Comparison of ENCODE assay signal across 9 cellular contexts in the genomic region with DNA sequence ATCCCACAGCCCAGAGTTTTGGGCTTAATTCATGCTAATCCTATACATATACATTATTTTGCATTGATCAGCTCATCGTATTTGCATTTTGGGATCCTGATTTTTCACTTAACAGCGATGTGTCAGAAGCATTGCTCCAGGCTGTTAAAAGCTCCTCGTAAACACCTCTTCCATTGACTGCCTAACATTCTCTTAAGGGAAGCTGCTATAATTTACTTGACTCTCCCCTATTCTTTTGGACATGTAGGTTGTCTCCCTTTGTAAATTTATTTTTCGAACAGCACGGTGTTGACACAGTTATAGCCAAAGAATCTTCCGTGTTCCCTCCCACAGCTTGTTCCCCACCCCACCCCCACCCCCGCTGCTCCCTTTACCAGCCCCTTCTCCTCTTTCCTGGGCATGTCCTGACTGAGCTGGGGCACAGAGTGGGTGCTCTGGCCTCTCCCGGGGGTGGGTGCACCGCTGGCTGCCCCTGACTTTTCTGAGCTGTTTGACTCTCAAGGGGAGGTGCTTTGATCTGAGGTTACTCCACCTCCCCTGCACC. TPM values are rescaled to one million over a fixed set of nuclear protein-coding genes. Genes with fewer than 3 reads are reported as not detected.
DNase-seq lines count a peak whose midpoint lies in the region; ATAC-seq and TF ChIP-seq lines count a peak whose summit lies in the region.
"Had no signal": no experiment of that assay in that cellular context is flagged by ENCODE, and none has a peak within 500 bp of the region (broad histone marks: within the 10 kb centered on the region; RNA-seq: fewer than 3 reads in every experiment).

No MANE protein-coding gene starts in this region.

- DNase-seq in LNCaP clone FGC (ENCODE audit: low read depth): peak; percentile 8
- no peak for DNase-seq in neuronal stem cell (ENCODE audit: low spot score)
- no peak for DNase-seq in GOT3 (lab: John Stamatoyannopoulos, UW)
- no peak for DNase-seq in HEK293T (ENCODE audit: extremely low spot score)
- DNase-seq in GDM1 (lab: John Stamatoyannopoulos, UW): no peak
- DNase-seq: NCI-H345 had no signal

- peak overlapping the region; percentile 44 for H2BK15ac ChIP-seq in neuronal stem cell (ENCODE audit: low read length)

- H2AFZ ChIP-seq in neuronal stem cell (ENCODE audit: low read length): peak overlapping the region; percentile 30

- H3K4me3 ChIP-seq in LNCaP clone FGC (ENCODE audit: low read depth, low read length) (no peak overlapping the region), neuronal stem cell (ENCODE audit: low read length in 2 of 2) (peak overlapping the region in 1 of 2 donors; percentile 5)

- H3K79me1 ChIP-seq in neuronal stem cell (ENCODE audit: low read depth, low read length): no peaks in the 10 kb centered on the region

- POLR2A ChIA-PET in HEK293T (lab: Yijun Ruan, JAX): interaction anchor here (1.2 kb wide), 1 partner anchor 23 kb away, joined by 3 read pairs; a partner anchor contains a TSS

- H2BK5ac ChIP-seq in neuronal stem cell (ENCODE audit: low read length): no peak overlapping the region

- H3K4me1 ChIP-seq in neuronal stem cell (ENCODE audit: control insufficient read depth in 2 of 2, insufficient read depth in 1 of 2, low read depth in 1 of 2, low read length in 2 of 2): peaks cover 48 to 57% of the 10 kb centered on the region in 2 donors

- H2BK120ac ChIP-seq in neuronal stem cell (ENCODE audit: low read depth, low read length): no peak overlapping the region

- no CpG with 5 or more reads among the region's 9 CpGs for WGBS in neuronal stem cell (ENCODE audit: extremely low coverage in 2 of 2, insufficient read length in 2 of 2, insufficient replicate concordance in 1 of 2), 2 donors

- H3K4me2 ChIP-seq in neuronal stem cell (ENCODE audit: insufficient read depth, low read length, poor library complexity, severe bottlenecking): no peak overlapping the region

- ATAC-seq in HG03432 (IDR thresholded peaks at IDR 0.05; ENCODE audit: unreplicated experiment): no peak

- no peak overlapping the region for H4K8ac ChIP-seq in neuronal stem cell (ENCODE audit: low read depth, low read length)

- peak overlapping the region; percentile 10 for H2AK5ac ChIP-seq in neuronal stem cell (ENCODE audit: low read depth, low read length)

- H2BK12ac ChIP-seq in neuronal stem cell (ENCODE audit: low read length): peak overlapping the region; percentile 36

- no peaks in the 10 kb centered on the region for H3K36me3 ChIP-seq in neuronal stem cell (replicated peaks in 1 of 2; ENCODE audit: control insufficient read depth in 2 of 2, insufficient read depth in 2 of 2, low read length in 2 of 2)

- CTCF ChIA-PET in HEK293T (lab: Yijun Ruan, JAX): interaction anchor here (0.6 kb wide), 3 partner anchors 14 to 47 kb away, joined by 3 read pairs; no protein-coding TSS in a partner anchor

- H3K9ac ChIP-seq in neuronal stem cell (ENCODE audit: low read depth, low read length, poor library complexity): no peak overlapping the region

- TF ChIP-seq CTCF in C4-2B (conservative IDR thresholded peaks at IDR 0.05) (no peak), LNCaP clone FGC (IDR thresholded peaks at IDR 0.05; ENCODE audit: control insufficient read depth, extremely low read depth, insufficient read depth) (no peak)

- H3K23ac ChIP-seq in neuronal stem cell (ENCODE audit: low read depth, low read length, poor library complexity): peak overlapping the region; percentile 47

- H3K14ac ChIP-seq in neuronal stem cell (ENCODE audit: low read length): peak overlapping the region; percentile 9

- no peaks in the 10 kb centered on the region for H3K27me3 ChIP-seq in neuronal stem cell (ENCODE audit: control insufficient read depth in 3 of 3, insufficient read depth in 3 of 3, low read depth in 1 of 3, low read length in 3 of 3)

- H3K18ac ChIP-seq in neuronal stem cell (ENCODE audit: low read length): peak overlapping the region; percentile 90

- no peak overlapping the region for H3K4ac ChIP-seq in neuronal stem cell (ENCODE audit: low read length)

- no peaks in the 10 kb centered on the region for H3K9me3 ChIP-seq in neuronal stem cell (replicated peaks in 1 of 2; ENCODE audit: control insufficient read depth in 2 of 2, insufficient read depth in 1 of 2, low read depth in 1 of 2, low read length in 2 of 2)

- no peak overlapping the region for H4K91ac ChIP-seq in neuronal stem cell (ENCODE audit: low read depth, low read length, poor library complexity)

- H3K27ac ChIP-seq in C4-2B (peak overlapping the region; percentile 84), cingulate gyrus (ENCODE audit: low read depth, low read length) (peak overlapping the region; percentile 93), neuronal stem cell (replicated peaks; ENCODE audit: low read length) (no peak overlapping the region)

TF ChIP-seq in HEK293T, 16 proteins besides CTCF, POLR2A, EP300 and RAD21:
- TF ChIP-seq HDGF (IDR thresholded peaks at IDR 0.05; ENCODE audit: borderline replicate concordance) (no peak), BHLHE40 (IDR thresholded peaks at IDR 0.05; ENCODE audit: borderline replicate concordance) (no peak), CTBP1 (IDR thresholded peaks at IDR 0.05; ENCODE audit: borderline replicate concordance) (no peak), ELF4 (IDR thresholded peaks at IDR 0.05) (no peak), FOXK2 (IDR thresholded peaks at IDR 0.05) (no peak), ZNF384 (IDR thresholded peaks at IDR 0.05) (no peak)

RNA-seq across cellular contexts. Expression of a gene that starts 22.9 kb away (rescaled TPM):
- 5.0 TPM for polyA plus RNA-seq in neuronal stem cell (2013, experiment 1 of 2)
- 5.4 TPM for polyA plus RNA-seq in neuronal stem cell (2013, experiment 2 of 2)

RNA-seq across cellular contexts. Expression of a gene that starts 50.3 kb away (rescaled TPM):
- 7.3 TPM for polyA plus RNA-seq in neuronal stem cell (2013, experiment 1 of 2)
- 7.1 TPM for polyA plus RNA-seq in neuronal stem cell (2013, experiment 2 of 2)
